23 cellular contexts compared by ENCODE assay signal in genomic region chr4:25879091-25879584, GRCh38. TPM values are rescaled to one million over a fixed set of nuclear protein-coding genes. Genes with fewer than 3 reads are reported as not detected.
DNase-seq lines count a peak whose midpoint lies in the region; ATAC-seq, FAIRE-seq and TF ChIP-seq lines count a peak whose summit lies in the region.
"Had no signal": no experiment of that assay in that cellular context is flagged by ENCODE, and none has a peak within 500 bp of the region (broad histone marks: within the 10 kb centered on the region; RNA-seq: fewer than 3 reads in every experiment).

No MANE protein-coding gene starts in this region.

- dilution Hi-C loops in mammary epithelial cell (cut with HindIII; ENCODE audit: low sequenced_read_pairs): no loop called here

- 84% methylated on average over 9 of the region's 9 CpGs; no CpG with 5 or more reads in 1 of the 2 experiments for WGBS in H1 (ENCODE audit: extremely low coverage in 1 of 2, insufficient coverage in 1 of 2, insufficient read length in 1 of 2, insufficient replicate concordance in 2 of 2, low coverage in 1 of 2, low lambda C conversion rate in 2 of 2, missing lambda C conversion rate in 1 of 2), 2 experiments
- 88% methylated on average over 7 of the region's 9 CpGs for WGBS in mammary epithelial cell (ENCODE audit: low coverage, missing lambda C conversion rate)

- no peak for TF ChIP-seq POLR2A in H1 (IDR thresholded peaks at IDR 0.05; ENCODE audit: control extremely low read depth in 1 of 2, low read depth in 2 of 2, low read length in 2 of 2)

- no peak for FAIRE-seq in H1 (lab: Jason Lieb, UNC)
- FAIRE-seq: HTR-8/SVneo had no signal

- TF ChIP-seq CTCF in right atrium auricular region (IDR thresholded peaks at IDR 0.05): no peak
- TF ChIP-seq CTCF in OCI-LY3 (IDR thresholded peaks at IDR 0.05; ENCODE audit: low read depth, low read length): no peak
- TF ChIP-seq CTCF in H1 (IDR thresholded peaks at IDR 0.05; ENCODE audit: control extremely low read depth in 1 of 3, insufficient read depth in 1 of 3, low read depth in 1 of 3, low read length in 3 of 3): no peak
- TF ChIP-seq CTCF in mammary epithelial cell (conservative IDR thresholded peaks at IDR 0.05 in 1 of 2, IDR thresholded peaks at IDR 0.05 in 1 of 2; ENCODE audit: extremely low read depth in 1 of 2, insufficient read depth in 1 of 2, low read depth in 1 of 2, low read length in 2 of 2): no peak

- no peaks in the 10 kb centered on the region for H3K27me3 ChIP-seq in right atrium auricular region
- no peaks in the 10 kb centered on the region for H3K27me3 ChIP-seq in OCI-LY3 (ENCODE audit: low read depth, low read length)
- no peaks in the 10 kb centered on the region; a peak in 1 of 7 replicates for H3K27me3 ChIP-seq in H1 (replicated peaks in 1 of 4; ENCODE audit: control insufficient read depth in 3 of 4, extremely low read depth in 1 of 4, insufficient read depth in 3 of 4, low read length in 3 of 4)
- no peaks in the 10 kb centered on the region for H3K27me3 ChIP-seq in mammary epithelial cell (ENCODE audit: insufficient read depth, low read length)

- DNase-seq in Right ventricle myocardium inferior (ENCODE audit: missing footprints) (no peak), right atrium auricular region (ENCODE audit: low spot score) (no peak), H1 (ENCODE audit: low read depth in 1 of 2, low spot score in 2 of 2) (no peak), mammary epithelial cell (no peak)
- DNase-seq: ACHN; C1 segment of cervical spinal cord; CD8-positive, alpha-beta memory T cell; GDM1; HCEC 1CT; NCI-H1105 treated with DMSO at 0.1 percent for 48 hours; NCI-H2029 treated with DMSO at 0.1 percent for 48 hours; NCI-H345; NCI-H774; SIG-M5; SK-N-SH had no signal

- no peak overlapping the region for H4K91ac ChIP-seq in H1 (replicated peaks; ENCODE audit: insufficient read length, low read length)

- no peak overlapping the region for H3K14ac ChIP-seq in H1 (ENCODE audit: insufficient read length)

- no peak overlapping the region for H3K18ac ChIP-seq in H1 (ENCODE audit: extremely low read depth, low read length)

- CTCF ChIA-PET in H1 (lab: Charles Lee; ENCODE audit: partially characterized antibody) (no interaction called here), mammary epithelial cell (lab: Charles Lee; ENCODE audit: low non-redundant PET) (no interaction called here)

- no peak overlapping the region for H2BK20ac ChIP-seq in H1 (ENCODE audit: low read length)

- peak; percentile 19 for ATAC-seq in Right ventricle myocardium inferior
- ATAC-seq in HG02973 (IDR thresholded peaks at IDR 0.05; ENCODE audit: unreplicated experiment): no peak
- no peak for ATAC-seq in GM21515 (IDR thresholded peaks at IDR 0.05; ENCODE audit: unreplicated experiment)
- no peak for ATAC-seq in HG03520 (IDR thresholded peaks at IDR 0.05; ENCODE audit: unreplicated experiment)
- ATAC-seq: GM23338 had no signal

- H4K20me1 ChIP-seq in OCI-LY3 (ENCODE audit: insufficient read depth, low read length) (no peaks in the 10 kb centered on the region), H1 (replicated peaks in 1 of 2; ENCODE audit: control insufficient read depth in 1 of 2, insufficient read depth in 2 of 2, low read length in 2 of 2) (no peaks in the 10 kb centered on the region), mammary epithelial cell (ENCODE audit: insufficient read depth, low read length) (no peaks in the 10 kb centered on the region)

- in situ Hi-C loops in mammary epithelial cell (cut with MboI; ENCODE audit: low sequenced_read_pairs in 2 of 2): no loop called here

- H3K79me2 ChIP-seq in OCI-LY3 (ENCODE audit: low read length) (no peaks in the 10 kb centered on the region), H1 (ENCODE audit: control insufficient read depth in 1 of 2, insufficient read depth in 2 of 2, low read length in 2 of 2) (no peaks in the 10 kb centered on the region), mammary epithelial cell (ENCODE audit: insufficient read depth, low read length) (no peaks in the 10 kb centered on the region)

- H2BK12ac ChIP-seq in H1 (ENCODE audit: low read depth, low read length): no peak overlapping the region

- no peak overlapping the region for H3K4ac ChIP-seq in H1 (replicated peaks; ENCODE audit: insufficient read length, low read depth, low read length)

- TF ChIP-seq EP300 in H1 (IDR thresholded peaks at IDR 0.05; ENCODE audit: borderline replicate concordance in 1 of 2, low read depth in 2 of 2, low read length in 2 of 2): no peak

- no peak overlapping the region for H2AK5ac ChIP-seq in H1 (ENCODE audit: low read depth, low read length)

- BruUV-seq in mammary epithelial cell (replicated peaks; lab: Mats Ljungman, UMichigan): no TSS peak

- no peaks in the 10 kb centered on the region for H3K4me1 ChIP-seq in right atrium auricular region
- H3K4me1 ChIP-seq in OCI-LY3 (ENCODE audit: low read length): peaks cover 79% of the 10 kb centered on the region
- H3K4me1 ChIP-seq in H1 (replicated peaks in 1 of 4; ENCODE audit: control insufficient read depth in 3 of 4, insufficient read depth in 4 of 4, low read length in 3 of 4): peaks cover 0 to 3% (median 0%) of the 10 kb centered on the region in 4 experiments; a peak in 1 of 7 replicates
- peaks cover 10% of the 10 kb centered on the region for H3K4me1 ChIP-seq in mammary epithelial cell (ENCODE audit: insufficient read depth, low read length)

- 0 out of 2 replicates have a peak overlapping the region, but pooled peaks have one; percentile 51 for H2BK15ac ChIP-seq in H1 (ENCODE audit: low read length)

- H3K56ac ChIP-seq in H1 (replicated peaks; ENCODE audit: insufficient read length, low read depth, low read length): no peak overlapping the region

- no peaks in the 10 kb centered on the region for H3K79me1 ChIP-seq in H1 (ENCODE audit: low read depth, low read length)

- POLR2A ChIA-PET in H1 (lab: Charles Lee; ENCODE audit: partially characterized antibody): interaction anchor here (0.8 kb wide), 1 partner anchor 9 kb away, joined by 3 read pairs; no protein-coding TSS in a partner anchor

- H3K27ac ChIP-seq in right atrium auricular region (no peak overlapping the region), OCI-LY3 (ENCODE audit: low read length) (peak overlapping the region; percentile 97), H1 (ENCODE audit: low read depth, low read length) (no peak overlapping the region), mammary epithelial cell (ENCODE audit: insufficient read depth, low read depth, low read length) (no peak overlapping the region)
- H3K27ac ChIP-seq: 22Rv1, KMS-11 had no signal

- H2AFZ ChIP-seq in OCI-LY3 (ENCODE audit: low read depth, low read length) (no peak overlapping the region), H1 (ENCODE audit: low read length) (no peak overlapping the region), mammary epithelial cell (ENCODE audit: low read depth, low read length) (no peak overlapping the region)

- no peak overlapping the region for H2BK120ac ChIP-seq in H1 (replicated peaks; ENCODE audit: low read depth, low read length)

- H3K4me2 ChIP-seq in OCI-LY3 (ENCODE audit: low read length): peak overlapping the region; percentile 69
- H3K4me2 ChIP-seq in H1 (ENCODE audit: insufficient read depth in 1 of 2, low read depth in 2 of 2, low read length in 2 of 2): no peak overlapping the region
- H3K4me2 ChIP-seq in mammary epithelial cell (ENCODE audit: insufficient read depth, low read depth, low read length): no peak overlapping the region
- H3K4me2 ChIP-seq: GM23338, KMS-11, SK-N-SH had no signal

- no peak overlapping the region for H3K23ac ChIP-seq in H1 (ENCODE audit: insufficient read length)

- H3K23me2 ChIP-seq in H1 (ENCODE audit: low read depth, low read length): no peaks in the 10 kb centered on the region

- intact Hi-C loops in Right ventricle myocardium inferior (cut with DNase I): no loop called here
- intact Hi-C loops in mammary epithelial cell (cut with micrococcal nuclease): no loop called here

- TF ChIP-seq RAD21 in H1 (IDR thresholded peaks at IDR 0.05 in 1 of 2, conservative IDR thresholded peaks at IDR 0.05 in 1 of 2; ENCODE audit: low read depth in 2 of 2, low read length in 2 of 2): no peak

- no peak overlapping the region for H4K8ac ChIP-seq in H1 (ENCODE audit: extremely low read depth, insufficient read depth, low read length)

- H3K4me3 ChIP-seq in right atrium auricular region (no peak overlapping the region), OCI-LY3 (ENCODE audit: low read length) (peak overlapping the region; percentile 27; the same call in 1 of the 2 replicates), H1 (ENCODE audit: extremely low read depth in 1 of 4, insufficient read depth in 2 of 4, low read depth in 3 of 4, low read length in 4 of 4) (no peak overlapping the region), mammary epithelial cell (replicated peaks in 1 of 3; ENCODE audit: insufficient read depth in 1 of 3, low read depth in 2 of 3, low read length in 3 of 3) (no peak overlapping the region)
- H3K4me3 ChIP-seq: GM23338 had no signal

- no peak overlapping the region for H2BK5ac ChIP-seq in H1 (ENCODE audit: low read depth, low read length)

- H3K36me3 ChIP-seq in right atrium auricular region (no peaks in the 10 kb centered on the region), OCI-LY3 (replicated peaks; ENCODE audit: low read depth, low read length) (no peaks in the 10 kb centered on the region), H1 (ENCODE audit: control insufficient read depth in 2 of 4, insufficient read depth in 4 of 4, low read length in 3 of 4) (no peaks in the 10 kb centered on the region), mammary epithelial cell (ENCODE audit: insufficient read depth, low read length) (no peaks in the 10 kb centered on the region)

- H3K9ac ChIP-seq in OCI-LY3 (ENCODE audit: low read length) (peak overlapping the region; percentile 64), H1 (replicated peaks in 1 of 4; ENCODE audit: extremely low read depth in 1 of 4, low read depth in 3 of 4, low read length in 3 of 4) (no peak overlapping the region), mammary epithelial cell (ENCODE audit: insufficient read depth, low read length) (no peak overlapping the region)
- H3K9ac ChIP-seq: KMS-11, SK-N-SH had no signal

- H3K9me3 ChIP-seq in right atrium auricular region: no peaks in the 10 kb centered on the region
- H3K9me3 ChIP-seq in OCI-LY3 (ENCODE audit: insufficient read depth, low read length): no peaks in the 10 kb centered on the region
- H3K9me3 ChIP-seq in H1 (ENCODE audit: insufficient read depth in 2 of 2, low read depth in 1 of 2, low read length in 1 of 2): no peaks in the 10 kb centered on the region
- no peaks in the 10 kb centered on the region for H3K9me3 ChIP-seq in mammary epithelial cell (replicated peaks; ENCODE audit: insufficient read depth, low read length)
- H3K9me3 ChIP-seq: SK-N-SH had no signal

- no peak overlapping the region for H4K5ac ChIP-seq in H1 (ENCODE audit: insufficient read length, low read depth, low read length)

RNA-seq across cellular contexts. Expression of gene SEL1L3, which starts 16.4 kb away (rescaled TPM):
- total RNA-seq in Right ventricle myocardium inferior (3.9 TPM), right atrium auricular region (1 to 10 TPM; 5.4 to 7.2 TPM), mammary epithelial cell (100 to 1,000 TPM in 1 of 2 donors, 10 to 100 TPM in 1; 25.0 to 101 TPM)
- total RNA-seq in H1 (2021; fragmentation: NEBNext Ultra II Directional; extraction: Animal tissue kit (Norgen Biotek cat#: 25700)): 51.0 and 54.0 TPM in 2 replicates
- polyA plus RNA-seq in H1 (2011; rRNA removed) (16.0 and 18.2 TPM in 2 replicates), mammary epithelial cell (12.4 TPM)
- 22.2 TPM for polyA plus RNA-seq in H1 (2011; cell fraction: cytosol; rRNA removed)
- polyA plus RNA-seq in H1 (2011; cell fraction: nucleus; rRNA removed): 28.7 TPM
- polyA plus RNA-seq in H1 (2012, experiment 1 of 2): 39.3 to 45.2 TPM (median 42.7 TPM) in 4 replicates
- polyA plus RNA-seq in H1 (2012, experiment 2 of 2): 6.8 TPM
- polyA plus RNA-seq in H1 (2013, experiment 1 of 2): 88.0 TPM
- polyA plus RNA-seq in H1 (2013, experiment 2 of 2): 91.6 TPM
- polyA minus RNA-seq in H1 (2011; rRNA and poly(A)+ RNA removed): 87.9 and 134 TPM in 2 replicates
- 27.7 TPM for polyA minus RNA-seq in H1 (2011; cell fraction: cytosol; rRNA and poly(A)+ RNA removed)
- 60.5 TPM for polyA minus RNA-seq in H1 (2011; cell fraction: nucleus; rRNA and poly(A)+ RNA removed)
- 28.7 TPM for polyA minus RNA-seq in mammary epithelial cell

RNA-seq across cellular contexts. Expression of gene SMIM20, which starts 34.9 kb away (rescaled TPM):
- 41.5 TPM for total RNA-seq in Right ventricle myocardium inferior
- 10 to 100 TPM; 27.8 to 52.1 TPM for total RNA-seq in right atrium auricular region
- total RNA-seq in H1 (2021; fragmentation: NEBNext Ultra II Directional; extraction: Animal tissue kit (Norgen Biotek cat#: 25700)): 30.9 and 36.9 TPM in 2 replicates
- polyA plus RNA-seq in H1 (2011; rRNA removed): 15.8 and 21.9 TPM in 2 replicates
- polyA plus RNA-seq in H1 (2011; cell fraction: cytosol; rRNA removed): 33.6 TPM
- 10.5 TPM for polyA plus RNA-seq in H1 (2011; cell fraction: nucleus; rRNA removed)
- 35.0 to 46.1 TPM (median 40.6 TPM) in 4 replicates for polyA plus RNA-seq in H1 (2012, experiment 1 of 2)
- polyA plus RNA-seq in H1 (2012, experiment 2 of 2): 19.5 TPM
- polyA plus RNA-seq in H1 (2013, experiment 1 of 2): 40.4 TPM
- polyA plus RNA-seq in H1 (2013, experiment 2 of 2): 42.1 TPM
- 1.7 and 3.7 TPM in 2 replicates for polyA minus RNA-seq in H1 (2011; rRNA and poly(A)+ RNA removed)
- 7.4 TPM for polyA minus RNA-seq in H1 (2011; cell fraction: cytosol; rRNA and poly(A)+ RNA removed)
- 11.1 TPM for polyA minus RNA-seq in H1 (2011; cell fraction: nucleus; rRNA and poly(A)+ RNA removed)
- total RNA-seq in mammary epithelial cell: 10 to 100 TPM; 17.3 to 19.7 TPM
- polyA plus RNA-seq in mammary epithelial cell: 12.8 TPM
- polyA minus RNA-seq in mammary epithelial cell: not detected
